ENCODE assay signal across 8 cellular contexts in the genomic region with DNA sequence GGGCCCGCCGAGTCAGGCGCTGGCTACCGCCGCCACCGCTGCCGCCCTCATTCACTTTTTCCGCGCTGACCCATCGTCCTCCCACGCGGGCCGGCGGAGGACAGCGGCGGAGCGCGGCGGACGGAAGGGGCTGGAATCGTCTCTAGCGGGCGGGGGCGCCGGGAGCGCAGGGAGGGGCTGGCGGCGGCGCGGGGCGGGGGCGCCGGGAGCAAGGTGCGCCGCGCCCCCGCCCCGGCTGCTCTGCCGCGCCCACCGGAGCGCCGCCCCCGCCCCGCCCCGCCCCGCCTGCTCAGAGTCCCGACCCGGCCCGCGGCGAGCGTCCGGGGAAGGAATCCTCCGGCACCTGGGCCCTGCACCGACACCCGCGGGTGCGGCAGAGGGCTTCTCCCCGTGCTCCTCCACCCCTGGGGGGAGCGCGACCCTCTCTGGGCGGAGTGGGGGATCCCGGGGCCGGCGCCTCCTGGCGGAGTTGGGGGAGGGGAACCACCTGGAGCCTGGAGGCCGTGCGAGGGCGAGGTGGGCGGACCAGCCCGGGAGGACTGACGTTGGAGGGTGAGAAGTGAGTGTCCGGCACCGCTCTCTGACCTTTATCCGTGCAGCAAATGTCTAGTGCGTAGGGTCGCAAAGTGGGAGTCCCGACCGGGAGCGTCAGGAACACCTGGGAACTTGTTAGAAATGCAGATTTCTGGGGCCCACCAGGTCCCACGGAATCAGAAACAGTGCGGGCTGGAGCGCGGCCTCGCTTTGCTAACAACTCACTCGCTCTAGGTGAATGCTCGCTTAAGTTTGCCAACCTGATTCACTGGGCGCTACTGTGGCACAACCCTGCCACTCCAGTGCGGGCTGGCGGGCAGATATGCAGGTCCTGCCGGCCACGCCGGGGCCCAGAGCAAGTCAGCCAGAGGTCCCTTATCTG. TPM values are rescaled to one million over a fixed set of nuclear protein-coding genes. Genes with fewer than 3 reads are reported as not detected.
DNase-seq lines count a peak whose midpoint lies in the region; ATAC-seq and TF ChIP-seq lines count a peak whose summit lies in the region.

COBL (minus strand) TSS at position 144 of the 916 bp plus-strand sequence. CDS start 176 bp downstream, outside the sequence.

- H3K4me3 ChIP-seq in ascending aorta (peak within 1 kb of the TSS; percentile 45 to 64), skin epidermis (peak within 1 kb of the TSS; percentile 30 to 60 (median 48))

- H3K27me3 Mint-ChIP-seq in activated T-cell treated with anti-CD3 and anti-CD28 coated beads, Interleukin-2, amount 50 U/mL, for 24 hours = peaks cover 61% of the 10 kb centered on the region

- no peaks in the 10 kb centered on the region for H3K36me3 Mint-ChIP-seq in activated T-cell treated with anti-CD3 and anti-CD28 coated beads, Interleukin-2, amount 50 U/mL, for 24 hours (ENCODE audit: low read depth)

- H3K4me3 Mint-ChIP-seq in activated T-cell treated with anti-CD3 and anti-CD28 coated beads, Interleukin-2, amount 50 U/mL, for 24 hours = peak within 1 kb of the TSS; percentile 56

- no peaks in the 10 kb centered on the region for H3K36me3 ChIP-seq in ascending aorta

- no peaks in the 10 kb centered on the region for H3K9me3 ChIP-seq in ascending aorta

- H3K27ac Mint-ChIP-seq in activated T-cell treated with anti-CD3 and anti-CD28 coated beads, Interleukin-2, amount 50 U/mL, for 24 hours = no peak within 1 kb of the TSS

- no peak for TF ChIP-seq CTCF in ascending aorta (IDR thresholded peaks at IDR 0.05)

- H3K27ac ChIP-seq in ascending aorta (no peak within 1 kb of the TSS), skin epidermis (peak within 1 kb of the TSS in 15 of 21 experiments; percentile 5 to 89 (median 75))

- intact Hi-C loops in ascending aorta (cut with DNase I) = no loop called here

- DNase-seq in activated T-cell treated with anti-CD3 and anti-CD28 coated beads, Interleukin-2, amount 50 U/mL, for 24 hours = no peak
- no peak for DNase-seq in activated T-cell treated with anti-CD3 and anti-CD28 coated beads, Interleukin-2, amount 50 U/mL, for 1 hour
- DNase-seq in ascending aorta (ENCODE audit: low spot score in 2 of 2) (no peak), iPS-NIHi7 (ENCODE audit: extremely low spot score) (peak; percentile 65), SK-N-DZ (ENCODE audit: low spot score) (no peak)

- no peaks in the 10 kb centered on the region for H3K27me3 ChIP-seq in ascending aorta

- H3K4me1 ChIP-seq in ascending aorta = peaks cover 0 to 6% of the 10 kb centered on the region in 2 donors

- ATAC-seq in HG03460 (IDR thresholded peaks at IDR 0.05; ENCODE audit: unreplicated experiment) (no peak), GM18517 (IDR thresholded peaks at IDR 0.05; ENCODE audit: unreplicated experiment) (no peak)

- H3K4me1 Mint-ChIP-seq in activated T-cell treated with anti-CD3 and anti-CD28 coated beads, Interleukin-2, amount 50 U/mL, for 24 hours (ENCODE audit: low read depth) = peaks cover 11% of the 10 kb centered on the region

- H3K9me3 Mint-ChIP-seq in activated T-cell treated with anti-CD3 and anti-CD28 coated beads, Interleukin-2, amount 50 U/mL, for 24 hours = no peaks in the 10 kb centered on the region

RNA-seq across cellular contexts. Expression of gene COBL, which starts in this region (rescaled TPM):
- total RNA-seq in ascending aorta = 0.11 TPM
- not detected in 2 replicates for polyA plus RNA-seq in SK-N-DZ (2014; cell fraction: cytosol; rRNA removed)
- polyA plus RNA-seq in SK-N-DZ (2014; cell fraction: nucleus; rRNA removed) = not detected in 2 replicates

Comparison
In these comparisons a context has a peak if more than half of its experiments do, and no peak if none do; other contexts are left out.
1. H3K27ac ChIP-seq: peak in skin epidermis (15 of 21); none in ascending aorta (0 of 2).